In genomic region chr17:63381101-63381729, GRCh38 we compare ENCODE assay signal across 26 cellular contexts.
DNase-seq lines count a peak whose midpoint lies in the region; ATAC-seq and TF ChIP-seq lines count a peak whose summit lies in the region.
"Had no signal": no experiment of that assay in that cellular context is flagged by ENCODE, and none has a peak within 500 bp of the region (broad histone marks: within the 10 kb centered on the region; RNA-seq: fewer than 3 reads in every experiment).

No MANE protein-coding gene starts in this region.

- H3K4me1 Mint-ChIP-seq in stimulated activated naive CD8-positive, alpha-beta T cell treated with anti-CD3 and anti-CD28 coated beads, Interleukin-15, amount 100 ng/mL, for 72 hours, result peaks cover 8% of the 10 kb centered on the region
- H3K4me1 Mint-ChIP-seq in endodermal cell, result no peaks in the 10 kb centered on the region
- H3K4me1 Mint-ChIP-seq: activated naive CD8-positive, alpha-beta T cell treated with anti-CD3 and anti-CD28 coated beads, Interleukin-2, amount 10 ng/mL, durations not matched to agents 7 days and 5 days; T-cell had no signal

- no peak for ATAC-seq in stimulated activated naive CD8-positive, alpha-beta T cell treated with anti-CD3 and anti-CD28 coated beads, Interleukin-15, amount 100 ng/mL, for 72 hours
- no peak for ATAC-seq in HG02798 (IDR thresholded peaks at IDR 0.05; ENCODE audit: poor library complexity, unreplicated experiment)
- ATAC-seq: activated CD8-positive, alpha-beta T cell treated with anti-CD3 and anti-CD28 coated beads, Interleukin-2, amount 10 ng/mL, durations not matched to agents 7 days and 5 days; GM12878; lower lobe of right lung; Panc1; T-cell; upper lobe of right lung had no signal

- peaks cover 9 to 12% of the 10 kb centered on the region in 2 donors for H3K9me3 Mint-ChIP-seq in stimulated activated naive CD8-positive, alpha-beta T cell treated with anti-CD3 and anti-CD28 coated beads, Interleukin-15, amount 100 ng/mL, for 72 hours
- peaks cover 19% of the 10 kb centered on the region for H3K9me3 Mint-ChIP-seq in endodermal cell
- H3K9me3 Mint-ChIP-seq: T-cell had no signal

- no peak overlapping the region for H3K4me3 ChIP-seq in mesenchymal stem cell (ENCODE audit: insufficient read depth in 1 of 2, low read depth in 1 of 2, low read length in 2 of 2)
- no peak overlapping the region for H3K4me3 ChIP-seq in endodermal cell (ENCODE audit: low read length)
- H3K4me3 ChIP-seq: GM12878, lower lobe of right lung, spleen, upper lobe of right lung had no signal

- H4K8ac ChIP-seq in mesenchymal stem cell (ENCODE audit: low read length), result no peak overlapping the region

- H3K14ac ChIP-seq in mesenchymal stem cell (ENCODE audit: low read length in 2 of 2), result peak overlapping the region in 1 of 2 experiments; percentile 9

- H4K91ac ChIP-seq in mesenchymal stem cell (ENCODE audit: low read length), result no peak overlapping the region

- H3K4me1 ChIP-seq in mesenchymal stem cell (ENCODE audit: control insufficient read depth, insufficient read depth, low read depth, low read length) (no peaks in the 10 kb centered on the region), endodermal cell (ENCODE audit: control insufficient read depth, insufficient read depth, low read length) (no peaks in the 10 kb centered on the region)
- H3K4me1 ChIP-seq: Caco-2, lower lobe of right lung, spleen, upper lobe of right lung had no signal

- no peak overlapping the region for H3K18ac ChIP-seq in mesenchymal stem cell (ENCODE audit: low read depth in 1 of 2, low read length in 2 of 2)

- H3K27ac Mint-ChIP-seq in stimulated activated naive CD8-positive, alpha-beta T cell treated with anti-CD3 and anti-CD28 coated beads, Interleukin-15, amount 100 ng/mL, for 72 hours, result no peak overlapping the region
- H3K27ac Mint-ChIP-seq in endodermal cell, result no peak overlapping the region
- H3K27ac Mint-ChIP-seq: activated CD8-positive, alpha-beta T cell treated with anti-CD3 and anti-CD28 coated beads, Interleukin-2, amount 10 ng/mL, durations not matched to agents 7 days and 5 days; activated naive CD8-positive, alpha-beta T cell treated with anti-CD3 and anti-CD28 coated beads, Interleukin-2, amount 10 ng/mL, durations not matched to agents 7 days and 5 days; T-cell had no signal

- peak overlapping the region; percentile 63 for H3K27ac ChIP-seq in caudate nucleus (ENCODE audit: low read depth, low read length)
- H3K27ac ChIP-seq in mesenchymal stem cell (ENCODE audit: low read length, poor library complexity, severe bottlenecking), result no peak overlapping the region
- H3K27ac ChIP-seq in endodermal cell (ENCODE audit: low read depth, low read length), result no peak overlapping the region
- H3K27ac ChIP-seq: lower lobe of right lung, spleen, upper lobe of right lung had no signal

- H2BK5ac ChIP-seq in mesenchymal stem cell (ENCODE audit: low read depth, low read length, poor library complexity, severe bottlenecking), result no peak overlapping the region

- no peak overlapping the region for H2BK15ac ChIP-seq in mesenchymal stem cell (ENCODE audit: low read depth, poor library complexity, severe bottlenecking)

- H3K36me3 ChIP-seq in mesenchymal stem cell (ENCODE audit: control insufficient read depth in 1 of 2, insufficient read depth in 2 of 2, low read depth in 1 of 2, low read length in 2 of 2) (peaks cover 3 to 22% of the 10 kb centered on the region in 2 experiments), endodermal cell (ENCODE audit: control insufficient read depth, insufficient read depth, low read length) (no peaks in the 10 kb centered on the region)

- peaks cover 7% of the 10 kb centered on the region for H3K9me3 ChIP-seq in mesenchymal stem cell (ENCODE audit: control insufficient read depth, low read length)
- H3K9me3 ChIP-seq in endodermal cell (ENCODE audit: control insufficient read depth, low read length), result peaks cover 18% of the 10 kb centered on the region
- H3K9me3 ChIP-seq: lower lobe of right lung, upper lobe of right lung had no signal

- H2AFZ ChIP-seq in mesenchymal stem cell (ENCODE audit: low read depth, low read length), result peak overlapping the region; percentile 61

- H2BK120ac ChIP-seq in mesenchymal stem cell (ENCODE audit: low read depth, low read length), result no peak overlapping the region

- no peak overlapping the region for H3K4me2 ChIP-seq in mesenchymal stem cell (ENCODE audit: low read length, poor library complexity, severe bottlenecking)

- DNase-seq in EH (ENCODE audit: low read depth) (peak; percentile 81), OCI-M1 (lab: John Stamatoyannopoulos, UW) (peak; percentile 90), caudate nucleus (lab: John Stamatoyannopoulos, UW) (peak in 1 of 61 donors; percentile 6), mesenchymal stem cell (peak; percentile 68), epidermal melanocyte (ENCODE audit: insufficient read length, low spot score) (no peak), endodermal cell (no peak)
- no peak for DNase-seq in stimulated activated naive CD8-positive, alpha-beta T cell treated with anti-CD3 and anti-CD28 coated beads, Interleukin-15, amount 100 ng/mL, for 72 hours
- DNase-seq: ACHN; activated CD8-positive, alpha-beta T cell treated with anti-CD3 and anti-CD28 coated beads, Interleukin-2, amount 10 ng/mL, durations not matched to agents 7 days and 5 days; activated naive CD8-positive, alpha-beta T cell treated with anti-CD3 and anti-CD28 coated beads, Interleukin-2, amount 10 ng/mL, durations not matched to agents 7 days and 5 days; C1 segment of cervical spinal cord; Caco-2; GOT3; head of caudate nucleus; lower lobe of right lung; NCI-H1092; NCI-H1930; NCI-H524 treated with DMSO at 0.1 percent for 48 hours; SHP77; spleen; T-cell; upper lobe of right lung had no signal

- H2AK5ac ChIP-seq in mesenchymal stem cell (ENCODE audit: low read length, severe bottlenecking), result no peak overlapping the region

- H3K79me1 ChIP-seq in mesenchymal stem cell (replicated peaks; ENCODE audit: low read length, poor library complexity, severe bottlenecking), result peaks cover 21% of the 10 kb centered on the region

- H3K4ac ChIP-seq in mesenchymal stem cell (ENCODE audit: low read depth in 1 of 2, low read length in 2 of 2), result no peak overlapping the region

- no peak overlapping the region for H2BK12ac ChIP-seq in mesenchymal stem cell (ENCODE audit: low read length in 2 of 2)

- peaks cover 16% of the 10 kb centered on the region for H3K36me3 Mint-ChIP-seq in endodermal cell (ENCODE audit: low read depth)

- no peak overlapping the region for H3K23ac ChIP-seq in mesenchymal stem cell (ENCODE audit: low read length in 2 of 2)

- no peak overlapping the region for H3K4me3 Mint-ChIP-seq in stimulated activated naive CD8-positive, alpha-beta T cell treated with anti-CD3 and anti-CD28 coated beads, Interleukin-15, amount 100 ng/mL, for 72 hours
- H3K4me3 Mint-ChIP-seq in endodermal cell, result no peak overlapping the region
- H3K4me3 Mint-ChIP-seq: activated CD8-positive, alpha-beta T cell treated with anti-CD3 and anti-CD28 coated beads, Interleukin-2, amount 10 ng/mL, durations not matched to agents 7 days and 5 days; activated naive CD8-positive, alpha-beta T cell treated with anti-CD3 and anti-CD28 coated beads, Interleukin-2, amount 10 ng/mL, durations not matched to agents 7 days and 5 days; nephron; T-cell had no signal

- no peaks in the 10 kb centered on the region for H3K27me3 Mint-ChIP-seq in stimulated activated naive CD8-positive, alpha-beta T cell treated with anti-CD3 and anti-CD28 coated beads, Interleukin-15, amount 100 ng/mL, for 72 hours
- H3K27me3 Mint-ChIP-seq in endodermal cell (ENCODE audit: insufficient read depth), result no peaks in the 10 kb centered on the region
- H3K27me3 Mint-ChIP-seq: activated naive CD8-positive, alpha-beta T cell treated with anti-CD3 and anti-CD28 coated beads, Interleukin-2, amount 10 ng/mL, durations not matched to agents 7 days and 5 days; T-cell had no signal

- WGBS in mesenchymal stem cell, result 69% methylated on average over 4 of the region's 4 CpGs
- 89 to 100% methylated on average over 4 of the region's 4 CpGs for WGBS in endodermal cell (ENCODE audit: insufficient coverage in 1 of 2, insufficient read length in 1 of 2), 2 experiments

- H3K27me3 ChIP-seq in mesenchymal stem cell (ENCODE audit: control insufficient read depth in 1 of 2, insufficient read depth in 1 of 2, low read length in 2 of 2) (no peaks in the 10 kb centered on the region), endodermal cell (ENCODE audit: control insufficient read depth, insufficient read depth, low read length, poor library complexity, severe bottlenecking) (no peaks in the 10 kb centered on the region)
- H3K27me3 ChIP-seq: spleen, upper lobe of right lung had no signal

- TF ChIP-seq CTCF in endodermal cell (conservative IDR thresholded peaks at IDR 0.05), result no peak

- no peak overlapping the region for H3K9ac ChIP-seq in mesenchymal stem cell (ENCODE audit: low read length)
- no peak overlapping the region for H3K9ac ChIP-seq in endodermal cell (ENCODE audit: extremely low read depth, low read length, poor library complexity, severe bottlenecking)

Comparison
In these comparisons a context has a peak if more than half of its experiments do, and no peak if none do; other contexts are left out.
1. DNase-seq: peak in EH (single experiment), OCI-M1 (single experiment) and mesenchymal stem cell (single experiment); none in stimulated activated naive CD8-positive, alpha-beta T cell treated with anti-CD3 and anti-CD28 coated beads, Interleukin-15, amount 100 ng/mL, for 72 hours (0 of 2), epidermal melanocyte (single experiment) and endodermal cell (single experiment).